In the genomic region with DNA sequence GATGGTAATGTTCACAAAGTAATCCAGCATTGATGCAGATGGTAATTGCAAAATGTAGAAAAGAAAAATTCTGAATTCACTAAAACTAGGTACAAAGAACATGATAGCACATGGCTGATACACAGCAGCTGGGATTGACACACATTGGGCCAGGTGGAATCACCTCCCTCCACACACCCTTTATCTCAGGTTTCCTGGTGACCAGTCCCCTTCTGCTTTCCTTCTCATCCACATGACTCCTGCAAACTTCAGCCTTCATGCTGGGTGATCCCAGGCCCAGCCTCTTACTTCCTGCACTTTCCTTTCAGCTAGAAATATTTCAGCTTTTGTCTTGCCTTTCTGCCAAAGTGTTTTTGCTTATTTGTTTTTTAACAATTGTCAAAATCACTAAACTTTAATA, we compare ENCODE assay signal across 1 cellular context.
TF ChIP-seq lines count a peak whose summit lies in the region.

No MANE protein-coding gene starts in this region.

TF ChIP-seq in GM23338, 12 proteins besides CTCF, POLR2A, EP300 and RAD21 (continued from another document):
- TF ChIP-seq, protein P1, sequence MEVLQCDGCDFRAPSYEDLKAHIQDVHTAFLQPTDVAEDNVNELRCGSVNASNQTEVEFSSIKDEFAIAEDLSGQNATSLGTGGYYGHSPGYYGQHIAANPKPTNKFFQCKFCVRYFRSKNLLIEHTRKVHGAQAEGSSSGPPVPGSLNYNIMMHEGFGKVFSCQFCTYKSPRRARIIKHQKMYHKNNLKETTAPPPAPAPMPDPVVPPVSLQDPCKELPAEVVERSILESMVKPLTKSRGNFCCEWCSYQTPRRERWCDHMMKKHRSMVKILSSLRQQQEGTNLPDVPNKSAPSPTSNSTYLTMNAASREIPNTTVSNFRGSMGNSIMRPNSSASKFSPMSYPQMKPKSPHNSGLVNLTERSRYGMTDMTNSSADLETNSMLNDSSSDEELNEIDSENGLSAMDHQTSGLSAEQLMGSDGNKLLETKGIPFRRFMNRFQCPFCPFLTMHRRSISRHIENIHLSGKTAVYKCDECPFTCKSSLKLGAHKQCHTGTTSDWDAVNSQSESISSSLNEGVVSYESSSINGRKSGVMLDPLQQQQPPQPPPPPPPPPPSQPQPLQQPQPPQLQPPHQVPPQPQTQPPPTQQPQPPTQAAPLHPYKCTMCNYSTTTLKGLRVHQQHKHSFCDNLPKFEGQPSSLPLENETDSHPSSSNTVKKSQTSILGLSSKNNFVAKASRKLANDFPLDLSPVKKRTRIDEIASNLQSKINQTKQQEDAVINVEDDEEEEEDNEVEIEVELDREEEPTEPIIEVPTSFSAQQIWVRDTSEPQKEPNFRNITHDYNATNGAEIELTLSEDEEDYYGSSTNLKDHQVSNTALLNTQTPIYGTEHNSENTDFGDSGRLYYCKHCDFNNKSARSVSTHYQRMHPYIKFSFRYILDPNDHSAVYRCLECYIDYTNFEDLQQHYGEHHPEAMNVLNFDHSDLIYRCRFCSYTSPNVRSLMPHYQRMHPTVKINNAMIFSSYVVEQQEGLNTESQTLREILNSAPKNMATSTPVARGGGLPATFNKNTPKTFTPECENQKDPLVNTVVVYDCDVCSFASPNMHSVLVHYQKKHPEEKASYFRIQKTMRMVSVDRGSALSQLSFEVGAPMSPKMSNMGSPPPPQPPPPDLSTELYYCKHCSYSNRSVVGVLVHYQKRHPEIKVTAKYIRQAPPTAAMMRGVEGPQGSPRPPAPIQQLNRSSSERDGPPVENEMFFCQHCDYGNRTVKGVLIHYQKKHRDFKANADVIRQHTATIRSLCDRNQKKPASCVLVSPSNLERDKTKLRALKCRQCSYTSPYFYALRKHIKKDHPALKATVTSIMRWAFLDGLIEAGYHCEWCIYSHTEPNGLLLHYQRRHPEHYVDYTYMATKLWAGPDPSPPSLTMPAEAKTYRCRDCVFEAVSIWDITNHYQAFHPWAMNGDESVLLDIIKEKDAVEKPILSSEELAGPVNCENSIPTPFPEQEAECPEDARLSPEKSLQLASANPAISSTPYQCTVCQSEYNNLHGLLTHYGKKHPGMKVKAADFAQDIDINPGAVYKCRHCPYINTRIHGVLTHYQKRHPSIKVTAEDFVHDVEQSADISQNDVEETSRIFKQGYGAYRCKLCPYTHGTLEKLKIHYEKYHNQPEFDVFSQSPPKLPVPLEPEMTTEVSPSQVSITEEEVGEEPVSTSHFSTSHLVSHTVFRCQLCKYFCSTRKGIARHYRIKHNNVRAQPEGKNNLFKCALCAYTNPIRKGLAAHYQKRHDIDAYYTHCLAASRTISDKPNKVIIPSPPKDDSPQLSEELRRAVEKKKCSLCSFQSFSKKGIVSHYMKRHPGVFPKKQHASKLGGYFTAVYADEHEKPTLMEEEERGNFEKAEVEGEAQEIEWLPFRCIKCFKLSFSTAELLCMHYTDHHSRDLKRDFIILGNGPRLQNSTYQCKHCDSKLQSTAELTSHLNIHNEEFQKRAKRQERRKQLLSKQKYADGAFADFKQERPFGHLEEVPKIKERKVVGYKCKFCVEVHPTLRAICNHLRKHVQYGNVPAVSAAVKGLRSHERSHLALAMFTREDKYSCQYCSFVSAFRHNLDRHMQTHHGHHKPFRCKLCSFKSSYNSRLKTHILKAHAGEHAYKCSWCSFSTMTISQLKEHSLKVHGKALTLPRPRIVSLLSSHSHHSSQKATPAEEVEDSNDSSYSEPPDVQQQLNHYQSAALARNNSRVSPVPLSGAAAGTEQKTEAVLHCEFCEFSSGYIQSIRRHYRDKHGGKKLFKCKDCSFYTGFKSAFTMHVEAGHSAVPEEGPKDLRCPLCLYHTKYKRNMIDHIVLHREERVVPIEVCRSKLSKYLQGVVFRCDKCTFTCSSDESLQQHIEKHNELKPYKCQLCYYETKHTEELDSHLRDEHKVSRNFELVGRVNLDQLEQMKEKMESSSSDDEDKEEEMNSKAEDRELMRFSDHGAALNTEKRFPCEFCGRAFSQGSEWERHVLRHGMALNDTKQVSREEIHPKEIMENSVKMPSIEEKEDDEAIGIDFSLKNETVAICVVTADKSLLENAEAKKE (CRISPR knock-in tag; IDR thresholded peaks at IDR 0.05): 0 out of 2 replicates have a peak, but pooled peaks have one; percentile 36
TF ChIP-seq in GM23338: peak in this region for 1.
